In genomic region chr1:206563367-206563953, GRCh38 we compare ENCODE assay signal across 9 cellular contexts. TPM values are rescaled to one million over a fixed set of nuclear protein-coding genes. Genes with fewer than 3 reads are reported as not detected.
DNase-seq lines count a peak whose midpoint lies in the region; ATAC-seq and TF ChIP-seq lines count a peak whose summit lies in the region.
"Had no signal": no experiment of that assay in that cellular context is flagged by ENCODE, and none has a peak within 500 bp of the region (broad histone marks: within the 10 kb centered on the region; RNA-seq: fewer than 3 reads in every experiment).

No MANE protein-coding gene starts in this region.

- peak overlapping the region; percentile 84 to 97 (median 95) for H3K27ac Mint-ChIP-seq in CD8-positive, alpha-beta memory T cell
- H3K27ac Mint-ChIP-seq in activated T-helper 2 cell treated with anti-CD3 and anti-CD28 coated beads, Interferon-gamma antibody, Interleukin-2, Interleukin-4, amounts not matched to agents 10 μg/mL and 5 μg/mL and 100 μg/mL, durations not matched to agents 14 hours and 24 hours and 36 hours: peak overlapping the region; percentile 91
- H3K27ac Mint-ChIP-seq: brain had no signal

- H3K4me1 ChIP-seq in CD8-positive, alpha-beta memory T cell (ENCODE audit: insufficient read depth, low read length): peaks cover 90% of the 10 kb centered on the region

- POLR2A ChIA-PET in CD8-positive, alpha-beta memory T cell (lab: Charles Lee): interaction anchor here (0.6 to 1.8 kb wide), 7 partner anchors 11 to 213 kb away, joined by 3 to 15 read pairs (median 6); no protein-coding TSS in a partner anchor

- H3K27me3 Mint-ChIP-seq in CD8-positive, alpha-beta memory T cell: peaks cover 0 to 4% of the 10 kb centered on the region in 2 donors
- H3K27me3 Mint-ChIP-seq in activated T-helper 2 cell treated with anti-CD3 and anti-CD28 coated beads, Interferon-gamma antibody, Interleukin-2, Interleukin-4, amounts not matched to agents 10 μg/mL and 5 μg/mL and 100 μg/mL, durations not matched to agents 14 hours and 24 hours and 36 hours (ENCODE audit: low read depth): no peaks in the 10 kb centered on the region

- H3K36me3 ChIP-seq in CD8-positive, alpha-beta memory T cell (ENCODE audit: insufficient read depth, low read length): peaks cover 52% of the 10 kb centered on the region

- H3K27ac ChIP-seq in CD8-positive, alpha-beta memory T cell (ENCODE audit: low read depth, low read length): no peak overlapping the region

- peak; percentile 38 for ATAC-seq in GM19438 (IDR thresholded peaks at IDR 0.05; ENCODE audit: low read depth, unreplicated experiment)
- ATAC-seq in HG03066 (IDR thresholded peaks at IDR 0.05; ENCODE audit: low read depth, unreplicated experiment): peak; percentile 39

- H3K9me3 Mint-ChIP-seq in CD8-positive, alpha-beta memory T cell: no peaks in the 10 kb centered on the region
- H3K9me3 Mint-ChIP-seq in activated T-helper 2 cell treated with anti-CD3 and anti-CD28 coated beads, Interferon-gamma antibody, Interleukin-2, Interleukin-4, amounts not matched to agents 10 μg/mL and 5 μg/mL and 100 μg/mL, durations not matched to agents 14 hours and 24 hours and 36 hours: no peaks in the 10 kb centered on the region
- H3K9me3 Mint-ChIP-seq: brain had no signal

- intact Hi-C loops in activated T-helper 2 cell treated with anti-CD3 and anti-CD28 coated beads, Interferon-gamma antibody, Interleukin-2, Interleukin-4, amounts not matched to agents 10 μg/mL and 5 μg/mL and 100 μg/mL, durations not matched to agents 14 hours and 24 hours and 36 hours (cut with micrococcal nuclease): loop anchor here (1.0 to 2.0 kb wide), 2 partner anchors 17 to 19 kb away; no protein-coding TSS in a partner anchor

- H3K36me3 Mint-ChIP-seq in CD8-positive, alpha-beta memory T cell: peaks cover 4 to 94% (median 27%) of the 10 kb centered on the region in 3 donors
- H3K36me3 Mint-ChIP-seq in activated T-helper 2 cell treated with anti-CD3 and anti-CD28 coated beads, Interferon-gamma antibody, Interleukin-2, Interleukin-4, amounts not matched to agents 10 μg/mL and 5 μg/mL and 100 μg/mL, durations not matched to agents 14 hours and 24 hours and 36 hours (ENCODE audit: low read depth): peaks cover 97% of the 10 kb centered on the region
- H3K36me3 Mint-ChIP-seq: brain had no signal

- CTCF ChIA-PET in CD8-positive, alpha-beta memory T cell (lab: Charles Lee): interaction anchor here (0.8 to 19.8 kb wide), 5 partner anchors 9 to 49 kb away, joined by 3 to 503 read pairs (median 31); partner anchors contain the start of gene EIF2D

- peak overlapping the region; percentile 54 for H3K4me3 ChIP-seq in CD8-positive, alpha-beta memory T cell (ENCODE audit: low read length)

- DNase-seq in CD8-positive, alpha-beta memory T cell: no peak
- no peak for DNase-seq in activated T-helper 2 cell treated with anti-CD3 and anti-CD28 coated beads, Interferon-gamma antibody, Interleukin-2, Interleukin-4, amounts not matched to agents 10 μg/mL and 5 μg/mL and 100 μg/mL, durations not matched to agents 14 hours and 24 hours and 36 hours (ENCODE audit: low spot score)
- DNase-seq in HuH-7 (ENCODE audit: low spot score) (no peak), COR-L47 (lab: John Stamatoyannopoulos, UW) (no peak), GM03348 (ENCODE audit: low spot score) (no peak), GM10266 (ENCODE audit: extremely low spot score) (no peak)

- no peak for TF ChIP-seq CTCF in GM10266 (IDR thresholded peaks at IDR 0.05; ENCODE audit: control insufficient read depth, insufficient read depth, low read depth, missing control alignments)

- H3K27me3 ChIP-seq in CD8-positive, alpha-beta memory T cell (ENCODE audit: insufficient read depth, low read length, poor library complexity, severe bottlenecking): no peaks in the 10 kb centered on the region

- no peaks in the 10 kb centered on the region for H3K9me3 ChIP-seq in CD8-positive, alpha-beta memory T cell (ENCODE audit: low read length)

- peaks cover 89 to 96% (median 94%) of the 10 kb centered on the region in 3 donors for H3K4me1 Mint-ChIP-seq in CD8-positive, alpha-beta memory T cell
- peaks cover 88% of the 10 kb centered on the region for H3K4me1 Mint-ChIP-seq in activated T-helper 2 cell treated with anti-CD3 and anti-CD28 coated beads, Interferon-gamma antibody, Interleukin-2, Interleukin-4, amounts not matched to agents 10 μg/mL and 5 μg/mL and 100 μg/mL, durations not matched to agents 14 hours and 24 hours and 36 hours (ENCODE audit: low read depth)

- peak overlapping the region; percentile 63 to 89 (median 81) for H3K4me3 Mint-ChIP-seq in CD8-positive, alpha-beta memory T cell
- H3K4me3 Mint-ChIP-seq in activated T-helper 2 cell treated with anti-CD3 and anti-CD28 coated beads, Interferon-gamma antibody, Interleukin-2, Interleukin-4, amounts not matched to agents 10 μg/mL and 5 μg/mL and 100 μg/mL, durations not matched to agents 14 hours and 24 hours and 36 hours (ENCODE audit: low read depth): peak overlapping the region; percentile 67
- H3K4me3 Mint-ChIP-seq: brain had no signal

RNA-seq across cellular contexts. Expression of gene EIF2D, which starts 48.8 kb away (rescaled TPM):
- total RNA-seq in CD8-positive, alpha-beta memory T cell: 10 to 100 TPM; 82.7 to 88.7 TPM
- polyA plus RNA-seq in CD8-positive, alpha-beta memory T cell: 35.3 TPM
- total RNA-seq in activated T-helper 2 cell treated with anti-CD3 and anti-CD28 coated beads, Interferon-gamma antibody, Interleukin-2, Interleukin-4, amounts not matched to agents 10 μg/mL and 5 μg/mL and 100 μg/mL, durations not matched to agents 14 hours and 24 hours and 36 hours: 72.7 and 73.3 TPM in 2 replicates

RNA-seq across cellular contexts. Expression of gene RASSF5, which starts 56.1 kb away (rescaled TPM):
- 100 to 1,000 TPM; 163 to 165 TPM for total RNA-seq in CD8-positive, alpha-beta memory T cell
- 329 TPM for polyA plus RNA-seq in CD8-positive, alpha-beta memory T cell
- 180 and 182 TPM in 2 replicates for total RNA-seq in activated T-helper 2 cell treated with anti-CD3 and anti-CD28 coated beads, Interferon-gamma antibody, Interleukin-2, Interleukin-4, amounts not matched to agents 10 μg/mL and 5 μg/mL and 100 μg/mL, durations not matched to agents 14 hours and 24 hours and 36 hours
